8 cellular contexts compared by ENCODE assay signal in the genomic region with DNA sequence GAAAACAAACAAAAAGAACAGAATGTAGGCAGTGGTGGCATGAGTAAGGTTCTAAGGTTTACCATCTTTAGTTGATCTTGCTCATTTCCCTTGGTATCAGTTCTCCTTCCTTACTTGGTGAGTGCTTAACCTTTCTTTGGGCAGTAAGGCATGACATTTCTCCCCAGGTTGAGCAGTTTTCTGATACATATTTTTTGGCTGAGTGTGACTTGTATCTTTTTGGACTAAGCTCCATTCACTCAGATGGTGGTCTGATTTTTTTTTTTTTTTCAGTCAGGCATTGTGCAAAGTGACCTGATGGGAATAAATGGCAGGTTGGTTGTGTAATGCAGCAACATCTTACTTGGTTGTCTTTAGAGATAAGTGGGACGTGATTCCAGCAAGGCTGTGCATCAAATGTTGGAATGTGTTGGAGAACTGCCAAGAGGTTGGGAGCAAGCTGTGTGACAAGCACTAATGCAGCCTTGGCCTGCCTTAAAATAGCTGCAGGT. TPM values are rescaled to one million over a fixed set of nuclear protein-coding genes. Genes with fewer than 3 reads are reported as not detected.
A peak's percentile ranks its signal among the peaks of the same experiment; 100 is the strongest.
DNase-seq lines count a peak whose midpoint lies in the region; ATAC-seq, FAIRE-seq and TF ChIP-seq lines count a peak whose summit lies in the region.

No MANE protein-coding gene starts in this region.

- H3K9me3 ChIP-seq in right atrium auricular region = no peaks in the 10 kb centered on the region

- no peaks in the 10 kb centered on the region for H3K36me3 ChIP-seq in right atrium auricular region

- no peak for TF ChIP-seq CTCF in right atrium auricular region (IDR thresholded peaks at IDR 0.05)

- H3K4me3 ChIP-seq in right atrium auricular region = peak overlapping the region in 1 of 2 donors; percentile 30

- peak; percentile 95 for FAIRE-seq in RCC 7860 (lab: Jason Lieb, UNC)

- DNase-seq in RCC 7860 (ENCODE audit: low spot score) = peak; percentile 95
- DNase-seq in right atrium auricular region (ENCODE audit: low spot score) = peak; percentile 68
- no peak for DNase-seq in stimulated activated naive CD4-positive, alpha-beta T cell (lab: John Stamatoyannopoulos, UW)
- DNase-seq in effector CD4-positive, alpha-beta T cell = no peak
- no peak for DNase-seq in HUDEP-2 (lab: John Stamatoyannopoulos, UW; ENCODE audit: unreplicated experiment in 76 of 76)
- no peak for DNase-seq in RPMI8226

- H3K27ac ChIP-seq in right atrium auricular region = peak overlapping the region; percentile 74 to 86

- no peaks in the 10 kb centered on the region for H3K27me3 ChIP-seq in right atrium auricular region

- peaks cover 0 to 89% of the 10 kb centered on the region in 2 donors for H3K4me1 ChIP-seq in right atrium auricular region

- ATAC-seq in GM18868 (IDR thresholded peaks at IDR 0.05; ENCODE audit: unreplicated experiment) = peak; percentile 92
- peak; percentile 76 for ATAC-seq in HG03025 (IDR thresholded peaks at IDR 0.05; ENCODE audit: low FRiP score, unreplicated experiment)

RNA-seq across cellular contexts. Expression of gene SPTBN1, which starts 15.1 kb away (rescaled TPM):
- total RNA-seq in right atrium auricular region = 100 to 1,000 TPM; 265 to 382 TPM

Comparison
In these comparisons a context has a peak if more than half of its experiments do, and no peak if none do; other contexts are left out.
1. DNase-seq: peak in RCC 7860 (single experiment) and right atrium auricular region (single experiment); none in stimulated activated naive CD4-positive, alpha-beta T cell (0 of 6), effector CD4-positive, alpha-beta T cell (single experiment), HUDEP-2 (0 of 76) and RPMI8226 (single experiment).